Comparison of ENCODE assay signal across 1 cellular context in genomic region chr6:139473239-139473701, GRCh38.
TF ChIP-seq lines count a peak whose summit lies in the region.

No MANE protein-coding gene starts in this region.

TF ChIP-seq in K562, 482 proteins besides CTCF, POLR2A, EP300 and RAD21 (continued from another document):
- TF ChIP-seq, protein P1, sequence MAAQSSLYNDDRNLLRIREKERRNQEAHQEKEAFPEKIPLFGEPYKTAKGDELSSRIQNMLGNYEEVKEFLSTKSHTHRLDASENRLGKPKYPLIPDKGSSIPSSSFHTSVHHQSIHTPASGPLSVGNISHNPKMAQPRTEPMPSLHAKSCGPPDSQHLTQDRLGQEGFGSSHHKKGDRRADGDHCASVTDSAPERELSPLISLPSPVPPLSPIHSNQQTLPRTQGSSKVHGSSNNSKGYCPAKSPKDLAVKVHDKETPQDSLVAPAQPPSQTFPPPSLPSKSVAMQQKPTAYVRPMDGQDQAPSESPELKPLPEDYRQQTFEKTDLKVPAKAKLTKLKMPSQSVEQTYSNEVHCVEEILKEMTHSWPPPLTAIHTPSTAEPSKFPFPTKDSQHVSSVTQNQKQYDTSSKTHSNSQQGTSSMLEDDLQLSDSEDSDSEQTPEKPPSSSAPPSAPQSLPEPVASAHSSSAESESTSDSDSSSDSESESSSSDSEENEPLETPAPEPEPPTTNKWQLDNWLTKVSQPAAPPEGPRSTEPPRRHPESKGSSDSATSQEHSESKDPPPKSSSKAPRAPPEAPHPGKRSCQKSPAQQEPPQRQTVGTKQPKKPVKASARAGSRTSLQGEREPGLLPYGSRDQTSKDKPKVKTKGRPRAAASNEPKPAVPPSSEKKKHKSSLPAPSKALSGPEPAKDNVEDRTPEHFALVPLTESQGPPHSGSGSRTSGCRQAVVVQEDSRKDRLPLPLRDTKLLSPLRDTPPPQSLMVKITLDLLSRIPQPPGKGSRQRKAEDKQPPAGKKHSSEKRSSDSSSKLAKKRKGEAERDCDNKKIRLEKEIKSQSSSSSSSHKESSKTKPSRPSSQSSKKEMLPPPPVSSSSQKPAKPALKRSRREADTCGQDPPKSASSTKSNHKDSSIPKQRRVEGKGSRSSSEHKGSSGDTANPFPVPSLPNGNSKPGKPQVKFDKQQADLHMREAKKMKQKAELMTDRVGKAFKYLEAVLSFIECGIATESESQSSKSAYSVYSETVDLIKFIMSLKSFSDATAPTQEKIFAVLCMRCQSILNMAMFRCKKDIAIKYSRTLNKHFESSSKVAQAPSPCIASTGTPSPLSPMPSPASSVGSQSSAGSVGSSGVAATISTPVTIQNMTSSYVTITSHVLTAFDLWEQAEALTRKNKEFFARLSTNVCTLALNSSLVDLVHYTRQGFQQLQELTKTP (IDR thresholded peaks at IDR 0.05; ENCODE audit: low read depth in 1 of 2, partially characterized antibody in 2 of 2), result peak in 1 of 2 experiments; percentile 41
- no peak for TF ChIP-seq CBX3 (IDR thresholded peaks at IDR 0.05; ENCODE audit: borderline replicate concordance in 1 of 2, low read length in 2 of 2)
- no peak for TF ChIP-seq ZNF589 (CRISPR knock-in tag; IDR thresholded peaks at IDR 0.05; ENCODE audit: low read depth)
- 0 out of 2 replicates have a peak, but pooled peaks have one; percentile 9 for TF ChIP-seq ZNF766 (CRISPR knock-in tag; conservative IDR thresholded peaks at IDR 0.05)
- TF ChIP-seq, protein P2, sequence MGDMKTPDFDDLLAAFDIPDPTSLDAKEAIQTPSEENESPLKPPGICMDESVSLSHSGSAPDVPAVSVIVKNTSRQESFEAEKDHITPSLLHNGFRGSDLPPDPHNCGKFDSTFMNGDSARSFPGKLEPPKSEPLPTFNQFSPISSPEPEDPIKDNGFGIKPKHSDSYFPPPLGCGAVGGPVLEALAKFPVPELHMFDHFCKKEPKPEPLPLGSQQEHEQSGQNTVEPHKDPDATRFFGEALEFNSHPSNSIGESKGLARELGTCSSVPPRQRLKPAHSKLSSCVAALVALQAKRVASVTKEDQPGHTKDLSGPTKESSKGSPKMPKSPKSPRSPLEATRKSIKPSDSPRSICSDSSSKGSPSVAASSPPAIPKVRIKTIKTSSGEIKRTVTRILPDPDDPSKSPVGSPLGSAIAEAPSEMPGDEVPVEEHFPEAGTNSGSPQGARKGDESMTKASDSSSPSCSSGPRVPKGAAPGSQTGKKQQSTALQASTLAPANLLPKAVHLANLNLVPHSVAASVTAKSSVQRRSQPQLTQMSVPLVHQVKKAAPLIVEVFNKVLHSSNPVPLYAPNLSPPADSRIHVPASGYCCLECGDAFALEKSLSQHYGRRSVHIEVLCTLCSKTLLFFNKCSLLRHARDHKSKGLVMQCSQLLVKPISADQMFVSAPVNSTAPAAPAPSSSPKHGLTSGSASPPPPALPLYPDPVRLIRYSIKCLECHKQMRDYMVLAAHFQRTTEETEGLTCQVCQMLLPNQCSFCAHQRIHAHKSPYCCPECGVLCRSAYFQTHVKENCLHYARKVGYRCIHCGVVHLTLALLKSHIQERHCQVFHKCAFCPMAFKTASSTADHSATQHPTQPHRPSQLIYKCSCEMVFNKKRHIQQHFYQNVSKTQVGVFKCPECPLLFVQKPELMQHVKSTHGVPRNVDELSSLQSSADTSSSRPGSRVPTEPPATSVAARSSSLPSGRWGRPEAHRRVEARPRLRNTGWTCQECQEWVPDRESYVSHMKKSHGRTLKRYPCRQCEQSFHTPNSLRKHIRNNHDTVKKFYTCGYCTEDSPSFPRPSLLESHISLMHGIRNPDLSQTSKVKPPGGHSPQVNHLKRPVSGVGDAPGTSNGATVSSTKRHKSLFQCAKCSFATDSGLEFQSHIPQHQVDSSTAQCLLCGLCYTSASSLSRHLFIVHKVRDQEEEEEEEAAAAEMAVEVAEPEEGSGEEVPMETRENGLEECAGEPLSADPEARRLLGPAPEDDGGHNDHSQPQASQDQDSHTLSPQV (IDR thresholded peaks at IDR 0.05), result peak; percentile 66
- TF ChIP-seq ZNF274 (IDR thresholded peaks at IDR 0.05; ENCODE audit: borderline replicate concordance, low read depth, low read length), result no peak
- TF ChIP-seq BRD4 (IDR thresholded peaks at IDR 0.05), result no peak
- no peak for TF ChIP-seq PTBP1 (IDR thresholded peaks at IDR 0.05; ENCODE audit: low read depth, low read length)
- TF ChIP-seq CREM (IDR thresholded peaks at IDR 0.05; ENCODE audit: low read depth), result no peak
- no peak for TF ChIP-seq RHOXF2B (CRISPR knock-in tag; conservative IDR thresholded peaks at IDR 0.05)
- TF ChIP-seq ZFP30 (CRISPR knock-in tag; IDR thresholded peaks at IDR 0.05; ENCODE audit: borderline replicate concordance), result no peak
